ENCODE assay signal across 8 cellular contexts in the genomic region with DNA sequence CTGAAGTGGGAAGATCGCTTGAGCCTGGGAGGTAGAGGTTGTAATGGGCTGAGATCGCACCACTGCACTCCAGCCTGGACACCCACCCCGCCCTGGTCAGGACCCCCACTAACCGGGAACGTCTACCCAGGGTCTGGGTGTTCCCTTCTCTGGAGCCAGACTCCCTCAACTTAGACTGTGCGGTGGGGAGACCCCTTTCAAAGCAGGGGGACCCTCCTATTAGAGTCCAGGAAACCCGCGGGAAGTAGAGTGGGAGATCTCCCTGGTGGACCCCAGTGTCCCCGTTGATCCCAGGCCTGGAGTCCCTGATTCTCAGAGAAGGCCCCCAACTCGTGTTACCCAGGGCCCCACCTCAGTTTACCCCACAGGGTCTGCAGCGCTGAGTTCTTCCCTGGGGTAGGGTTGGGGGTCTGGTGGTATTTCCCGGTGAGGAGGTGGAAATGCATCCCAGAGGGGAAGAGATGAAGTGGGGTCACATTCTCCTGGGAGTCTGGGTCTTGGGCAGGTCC. TPM values are rescaled to one million over a fixed set of nuclear protein-coding genes. Genes with fewer than 3 reads are reported as not detected.
DNase-seq lines count a peak whose midpoint lies in the region; ATAC-seq and TF ChIP-seq lines count a peak whose summit lies in the region.

No MANE protein-coding gene starts in this region.

- no peaks in the 10 kb centered on the region for H3K36me3 ChIP-seq in SU-DHL-6 (ENCODE audit: low read length)

- DNase-seq in fibroblast of the aortic adventitia (ENCODE audit: low read depth) (no peak), skeletal muscle cell (ENCODE audit: low read depth) (no peak), SKM-1 treated with dmso at 0.1 percent for 144 hours (lab: John Stamatoyannopoulos, UW; ENCODE audit: unreplicated experiment) (no peak), NOMO-1 treated with dmso at 0.1 percent for 144 hours (lab: John Stamatoyannopoulos, UW; ENCODE audit: unreplicated experiment) (no peak)
- no peak for DNase-seq in stimulated activated CD4-positive, alpha-beta T cell treated with anti-CD3 and anti-CD28 coated beads, Interleukin-2, amount 100 ng/mL, for 48 hours

- no peaks in the 10 kb centered on the region for H3K9me2 ChIP-seq in SU-DHL-6 (replicated peaks; ENCODE audit: insufficient read depth, low read length)

- H3K4me2 ChIP-seq in SU-DHL-6 (ENCODE audit: low read depth, low read length, poor library complexity, severe bottlenecking), result peak overlapping the region; percentile 73

- H3K4me3 ChIP-seq in GM12875 (ENCODE audit: low read depth, low read length) (peak overlapping the region; percentile 52), SU-DHL-6 (ENCODE audit: insufficient read depth, low read length, poor library complexity, severe bottlenecking) (peak overlapping the region; percentile 63), fibroblast of the aortic adventitia (ENCODE audit: low read depth, low read length) (peak overlapping the region; percentile 77), skeletal muscle cell (ENCODE audit: low read depth, low read length) (peak overlapping the region; percentile 74)

- no peaks in the 10 kb centered on the region for H4K20me1 ChIP-seq in SU-DHL-6 (ENCODE audit: low read depth, low read length)

- H3K27ac ChIP-seq in SU-DHL-6 (ENCODE audit: low read depth, low read length), result peak overlapping the region; percentile 87

- H3F3A ChIP-seq in SU-DHL-6 (ENCODE audit: insufficient read depth), result peaks cover 7% of the 10 kb centered on the region

- no peak for ATAC-seq in HG03457 (IDR thresholded peaks at IDR 0.05; ENCODE audit: unreplicated experiment)

- H3K79me2 ChIP-seq in SU-DHL-6 (ENCODE audit: insufficient read depth, low read length), result peaks cover 18% of the 10 kb centered on the region

- no peaks in the 10 kb centered on the region for H3K9me3 ChIP-seq in SU-DHL-6 (ENCODE audit: insufficient read depth, low read length)

- no peaks in the 10 kb centered on the region for H3K27me3 ChIP-seq in SU-DHL-6 (ENCODE audit: low read length)

- peak overlapping the region; percentile 75 for H3K9ac ChIP-seq in SU-DHL-6 (ENCODE audit: low read length)

- TF ChIP-seq CTCF in GM12875 (IDR thresholded peaks at IDR 0.05; ENCODE audit: borderline replicate concordance, insufficient read depth, low read depth, low read length), result no peak
- TF ChIP-seq CTCF in SU-DHL-6 (IDR thresholded peaks at IDR 0.05; ENCODE audit: insufficient read depth, low read length, poor library complexity, severe bottlenecking), result no peak
- TF ChIP-seq CTCF in fibroblast of the aortic adventitia (IDR thresholded peaks at IDR 0.05; ENCODE audit: insufficient read depth, low read length), result no peak

- H2AFZ ChIP-seq in SU-DHL-6 (ENCODE audit: low read depth, low read length, severe bottlenecking), result no peak overlapping the region

RNA-seq across cellular contexts. Expression of gene ARRDC2, which starts 6.1 kb away (rescaled TPM):
- total RNA-seq in fibroblast of the aortic adventitia (ENCODE audit: low replicate concordance), result 4.2 and 8.0 TPM in 2 replicates

RNA-seq across cellular contexts. Expression of gene KCNN1, which starts 35.0 kb away (rescaled TPM):
- 0.25 TPM in 1 of 2 replicates, not detected in the other for total RNA-seq in fibroblast of the aortic adventitia (ENCODE audit: low replicate concordance)
